9 cellular contexts compared by ENCODE assay signal in the genomic region with DNA sequence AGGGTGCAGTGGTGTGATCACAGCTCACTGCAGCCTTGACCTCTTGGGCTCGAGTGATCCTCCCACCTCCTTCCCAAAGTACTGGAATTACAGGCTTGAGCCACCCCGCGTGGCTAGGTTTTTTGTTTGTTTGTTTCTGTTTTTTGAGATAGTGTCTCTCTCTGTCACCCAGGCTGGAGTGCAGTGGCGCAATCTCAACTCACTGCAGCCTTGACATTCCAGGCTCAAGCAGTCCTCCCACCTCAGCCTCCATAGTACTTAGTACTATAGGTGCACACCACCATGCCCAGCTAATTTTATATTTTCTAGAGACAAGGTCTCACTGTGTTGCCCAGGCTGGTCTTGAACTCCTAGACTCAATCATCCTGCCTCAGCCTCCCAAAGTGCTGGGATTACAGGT. TPM values are rescaled to one million over a fixed set of nuclear protein-coding genes. Genes with fewer than 3 reads are reported as not detected.
"Had no signal": no experiment of that assay in that cellular context is flagged by ENCODE, and none has a peak within 500 bp of the region (broad histone marks: within the 10 kb centered on the region; RNA-seq: fewer than 3 reads in every experiment).

No MANE protein-coding gene starts in this region.

RNA-seq across cellular contexts. Expression of a gene that starts 47.6 kb away (rescaled TPM):
- total RNA-seq: OCI-LY7, PC-3, PC-9, Peyer's patch, RPMI7951, SJCRH30, SJSA1, SK-MEL-5 had no signal
- polyA plus RNA-seq: SK-N-SH had no signal
